ENCODE assay signal across 9 cellular contexts in the genomic region with DNA sequence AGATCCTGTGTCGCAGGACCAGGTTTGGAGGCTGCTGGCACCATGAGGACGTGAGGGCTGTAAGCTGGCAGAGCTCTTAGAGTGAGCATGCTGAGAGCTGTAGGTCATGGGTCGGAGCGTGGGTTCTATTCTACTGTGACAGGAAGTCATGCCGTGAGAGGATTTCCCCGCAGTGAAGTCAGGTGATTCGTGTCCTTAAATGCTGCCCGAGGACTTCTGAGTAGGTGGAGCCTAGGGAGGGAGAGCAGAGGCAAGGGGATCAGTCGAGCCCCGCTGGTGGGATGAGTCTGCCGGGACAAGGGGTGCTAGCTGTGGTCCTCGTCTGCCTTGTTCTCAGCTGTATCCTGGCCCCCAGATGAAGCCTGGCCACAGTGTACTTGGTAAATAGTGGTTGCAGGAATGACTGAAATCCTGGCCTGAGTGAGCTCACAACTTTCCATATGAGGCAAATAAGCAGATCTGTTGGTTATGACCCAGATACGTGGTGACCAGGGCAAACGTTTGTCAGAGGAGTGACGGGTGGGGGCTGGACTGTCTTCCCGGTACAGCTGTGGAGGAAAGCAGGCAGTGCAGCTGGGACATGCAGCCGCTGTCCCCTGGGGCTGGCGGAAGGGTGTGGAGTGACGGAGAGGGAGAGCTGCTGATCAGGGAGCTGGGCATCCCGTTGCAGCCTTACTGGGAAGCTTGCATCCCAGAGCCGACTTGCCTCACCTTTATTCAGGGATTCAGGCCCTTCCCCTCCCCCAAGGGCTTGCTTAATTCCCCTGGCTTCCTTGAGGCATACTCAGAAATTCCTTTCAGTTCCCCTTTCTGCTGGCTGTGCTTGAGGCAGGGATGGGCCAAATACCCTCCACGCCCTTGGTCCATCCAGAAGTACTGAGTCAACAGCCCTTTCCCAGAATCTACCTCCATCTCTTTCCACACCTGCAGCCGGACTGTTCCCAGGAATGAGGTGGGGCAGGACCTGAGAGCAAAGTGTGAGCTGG.
DNase-seq lines count a peak whose midpoint lies in the region; ATAC-seq, FAIRE-seq and TF ChIP-seq lines count a peak whose summit lies in the region.
"Had no signal": no experiment of that assay in that cellular context is flagged by ENCODE, and none has a peak within 500 bp of the region (broad histone marks: within the 10 kb centered on the region; RNA-seq: fewer than 3 reads in every experiment).

No MANE protein-coding gene starts in this region.

- peaks cover 0 to 4% of the 10 kb centered on the region in 2 donors for H3K4me1 ChIP-seq in small intestine (ENCODE audit: control insufficient read depth in 2 of 2, insufficient read depth in 1 of 2, low read depth in 1 of 2, low read length in 1 of 2)

- intact Hi-C loops in left ventricle myocardium superior (cut with micrococcal nuclease), result no loop called here

- peak overlapping the region; percentile 90 to 92 for H3K27ac ChIP-seq in small intestine (ENCODE audit: low read depth in 1 of 2, low read length in 1 of 2)

- no peaks in the 10 kb centered on the region for H3K27me3 ChIP-seq in small intestine (ENCODE audit: control insufficient read depth in 2 of 2, insufficient read depth in 2 of 2, low read length in 2 of 2)

- H3K9me3 Mint-ChIP-seq in activated T-helper 17 cell treated with anti-CD3 and anti-CD28 coated beads, Interleukin-2, amount 50 U/mL, for 72 hours, result no peaks in the 10 kb centered on the region

- no peak overlapping the region for H3K4me3 ChIP-seq in small intestine (ENCODE audit: low read depth in 1 of 2, low read length in 2 of 2)

- no peaks in the 10 kb centered on the region for H3K36me3 Mint-ChIP-seq in activated T-helper 17 cell treated with anti-CD3 and anti-CD28 coated beads, Interleukin-2, amount 50 U/mL, for 72 hours (ENCODE audit: low read depth)

- ATAC-seq in HG02571 (IDR thresholded peaks at IDR 0.05; ENCODE audit: unreplicated experiment) (peak; percentile 82), left ventricle myocardium superior (peak; percentile 81)
- ATAC-seq in activated T-helper 17 cell treated with anti-CD3 and anti-CD28 coated beads, Interleukin-2, amount 50 U/mL, for 72 hours (replicated peaks), result peak; percentile 91
- ATAC-seq: Panc1 had no signal

- DNase-seq in GM10266 (ENCODE audit: extremely low spot score), result peak; percentile 66
- DNase-seq in NCI-H146 treated with DMSO at 0.1 percent for 48 hours (lab: John Stamatoyannopoulos, UW; ENCODE audit: unreplicated experiment), result peak; percentile 30
- peak; percentile 66 for DNase-seq in left ventricle myocardium superior
- peak; percentile 97 for DNase-seq in small intestine
- DNase-seq in NCI-H1092 (lab: John Stamatoyannopoulos, UW), result no peak
- no peak for DNase-seq in SK-N-DZ (ENCODE audit: low spot score)

- peak overlapping the region; percentile 69 for H3K4me3 Mint-ChIP-seq in activated T-helper 17 cell treated with anti-CD3 and anti-CD28 coated beads, Interleukin-2, amount 50 U/mL, for 72 hours

- no peaks in the 10 kb centered on the region for H3K27me3 Mint-ChIP-seq in activated T-helper 17 cell treated with anti-CD3 and anti-CD28 coated beads, Interleukin-2, amount 50 U/mL, for 72 hours

- 9 to 22% (median 14%) methylated on average over 22 to 23 of the region's 23 CpGs for WGBS in small intestine, 3 donors

- no peak for FAIRE-seq in small intestine (lab: Jason Lieb, UNC)

- H3K4me1 Mint-ChIP-seq in activated T-helper 17 cell treated with anti-CD3 and anti-CD28 coated beads, Interleukin-2, amount 50 U/mL, for 72 hours, result peaks cover 12% of the 10 kb centered on the region

- H3K36me3 ChIP-seq in small intestine (ENCODE audit: control insufficient read depth in 2 of 2, insufficient read depth in 2 of 2, low read length in 2 of 2), result no peaks in the 10 kb centered on the region

- H3K27ac Mint-ChIP-seq in activated T-helper 17 cell treated with anti-CD3 and anti-CD28 coated beads, Interleukin-2, amount 50 U/mL, for 72 hours, result peak overlapping the region; percentile 90

- H3K9me3 ChIP-seq in small intestine (ENCODE audit: control insufficient read depth, low read depth), result no peaks in the 10 kb centered on the region

- no peak for TF ChIP-seq CTCF in GM10266 (IDR thresholded peaks at IDR 0.05; ENCODE audit: control insufficient read depth, insufficient read depth, low read depth, missing control alignments)

Comparison
In these comparisons a context has a peak if more than half of its experiments do, and no peak if none do; other contexts are left out.
1. DNase-seq: peak in GM10266 (single experiment), NCI-H146 treated with DMSO at 0.1 percent for 48 hours (single experiment), left ventricle myocardium superior (single experiment) and small intestine (single experiment); none in NCI-H1092 (single experiment) and SK-N-DZ (single experiment).
2. Peak in every context shown above with its lines, with median percentiles within 50 percentile points of each other: ATAC-seq.